Comparison of ENCODE assay signal across 1 cellular context in genomic region chr6:160138839-160139419, GRCh38.
TF ChIP-seq lines count a peak whose summit lies in the region.

No MANE protein-coding gene starts in this region.

TF ChIP-seq in SK-N-SH treated with all-trans-retinoic acid at 6 μM for 48 hours, 23 proteins besides CTCF, POLR2A, EP300 and RAD21 (continued from another document):
- no peak for TF ChIP-seq POU6F1 (CRISPR knock-in tag; IDR thresholded peaks at IDR 0.05; ENCODE audit: borderline replicate concordance, low read depth)
- TF ChIP-seq, protein P1, sequence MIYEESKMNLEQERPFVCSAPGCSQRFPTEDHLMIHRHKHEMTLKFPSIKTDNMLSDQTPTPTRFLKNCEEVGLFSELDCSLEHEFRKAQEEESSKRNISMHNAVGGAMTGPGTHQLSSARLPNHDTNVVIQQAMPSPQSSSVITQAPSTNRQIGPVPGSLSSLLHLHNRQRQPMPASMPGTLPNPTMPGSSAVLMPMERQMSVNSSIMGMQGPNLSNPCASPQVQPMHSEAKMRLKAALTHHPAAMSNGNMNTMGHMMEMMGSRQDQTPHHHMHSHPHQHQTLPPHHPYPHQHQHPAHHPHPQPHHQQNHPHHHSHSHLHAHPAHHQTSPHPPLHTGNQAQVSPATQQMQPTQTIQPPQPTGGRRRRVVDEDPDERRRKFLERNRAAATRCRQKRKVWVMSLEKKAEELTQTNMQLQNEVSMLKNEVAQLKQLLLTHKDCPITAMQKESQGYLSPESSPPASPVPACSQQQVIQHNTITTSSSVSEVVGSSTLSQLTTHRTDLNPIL (CRISPR knock-in tag; IDR thresholded peaks at IDR 0.05; ENCODE audit: low read depth), result no peak
- no peak for TF ChIP-seq ISL1 (CRISPR knock-in tag; IDR thresholded peaks at IDR 0.05)
